Comparison of ENCODE assay signal across 2 cellular contexts in genomic region chr5:84746280-84746679, GRCh38.
DNase-seq lines count a peak whose midpoint lies in the region; ATAC-seq, FAIRE-seq and TF ChIP-seq lines count a peak whose summit lies in the region.
"Not testable (repeated sequence)": the region's sequence is repeated elsewhere in the genome, so short reads cannot be mapped to it uniquely, and the experiment has no call there.

No MANE protein-coding gene starts in this region.

- not testable (repeated sequence) for H3K9me3 ChIP-seq in A549; HEK293 (ENCODE audit: control insufficient read depth, insufficient read depth, low read depth, low read length)

- TF ChIP-seq POLR2A in A549 (IDR thresholded peaks at IDR 0.05; ENCODE audit: low read length): not testable (repeated sequence)

- not testable (repeated sequence) for H3K4me1 ChIP-seq in A549; HEK293 (ENCODE audit: control insufficient read depth, insufficient read depth, low read length)

- not testable (repeated sequence) for TF ChIP-seq CTCF in A549 (IDR thresholded peaks at IDR 0.05); HEK293 (tag by site-specific recombination; IDR thresholded peaks at IDR 0.05)

- POLR2A ChIA-PET in A549 (lab: Yijun Ruan, JAX); HEK293 (lab: Yijun Ruan, JAX): not testable (repeated sequence)

- TF ChIP-seq RAD21 in A549 (conservative IDR thresholded peaks at IDR 0.05 in 1 of 2, IDR thresholded peaks at IDR 0.05 in 1 of 2): not testable (repeated sequence)

- not testable (repeated sequence) for ATAC-seq in A549

- H3K4me2 ChIP-seq in A549: not testable (repeated sequence)

- 44% methylated on average over 2 of the region's 2 CpGs for WGBS in A549 (ENCODE audit: missing lambda C conversion rate)

- not testable (repeated sequence) for DNase-seq in A549 (ENCODE audit: low read depth in 1 of 2, low spot score in 1 of 2)

- not testable (repeated sequence) for H3K27ac ChIP-seq in A549; HEK293 (ENCODE audit: extremely low read depth, low read depth, low read length)

- CTCF ChIA-PET in A549 (lab: Yijun Ruan, JAX); HEK293 (lab: Yijun Ruan, JAX): not testable (repeated sequence)

- FAIRE-seq in A549 (lab: Jason Lieb, UNC): not testable (repeated sequence)

- not testable (repeated sequence) for TF ChIP-seq EP300 in A549 (IDR thresholded peaks at IDR 0.05)

- not testable (repeated sequence) for H3K36me3 ChIP-seq in HEK293 (ENCODE audit: control insufficient read depth in 2 of 2, insufficient read depth in 1 of 2, low read length in 2 of 2)

- not testable (repeated sequence) for H3K4me3 ChIP-seq in A549; HEK293 (ENCODE audit: low read depth, low read length)

TF ChIP-seq in A549, 52 proteins besides CTCF, POLR2A, EP300 and RAD21:
- TF ChIP-seq ZC3H11A (IDR thresholded peaks at IDR 0.05): peak; percentile 51

TF ChIP-seq in HEK293, 187 proteins besides CTCF, POLR2A, EP300 and RAD21:
- TF ChIP-seq ZNF518A (tag by site-specific recombination; conservative IDR thresholded peaks at IDR 0.05; ENCODE audit: low read depth) (0 out of 2 replicates have a peak, but pooled peaks have one; percentile 35), ZBTB11 (tag by site-specific recombination; conservative IDR thresholded peaks at IDR 0.05; ENCODE audit: low read depth) (peak; percentile 43; the same call in 1 of the 2 replicates), ZNF394 (tag by site-specific recombination; IDR thresholded peaks at IDR 0.05; ENCODE audit: borderline replicate concordance) (peak; percentile 65; the same call in 1 of the 2 replicates), ZNF623 (tag by site-specific recombination; IDR thresholded peaks at IDR 0.05) (0 out of 2 replicates have a peak, but pooled peaks have one; percentile 30), ZNF555 (tag by site-specific recombination; conservative IDR thresholded peaks at IDR 0.05) (peak; percentile 38), ZNF426 (tag by site-specific recombination; IDR thresholded peaks at IDR 0.05) (peak; percentile 48)
